In the genomic region with DNA sequence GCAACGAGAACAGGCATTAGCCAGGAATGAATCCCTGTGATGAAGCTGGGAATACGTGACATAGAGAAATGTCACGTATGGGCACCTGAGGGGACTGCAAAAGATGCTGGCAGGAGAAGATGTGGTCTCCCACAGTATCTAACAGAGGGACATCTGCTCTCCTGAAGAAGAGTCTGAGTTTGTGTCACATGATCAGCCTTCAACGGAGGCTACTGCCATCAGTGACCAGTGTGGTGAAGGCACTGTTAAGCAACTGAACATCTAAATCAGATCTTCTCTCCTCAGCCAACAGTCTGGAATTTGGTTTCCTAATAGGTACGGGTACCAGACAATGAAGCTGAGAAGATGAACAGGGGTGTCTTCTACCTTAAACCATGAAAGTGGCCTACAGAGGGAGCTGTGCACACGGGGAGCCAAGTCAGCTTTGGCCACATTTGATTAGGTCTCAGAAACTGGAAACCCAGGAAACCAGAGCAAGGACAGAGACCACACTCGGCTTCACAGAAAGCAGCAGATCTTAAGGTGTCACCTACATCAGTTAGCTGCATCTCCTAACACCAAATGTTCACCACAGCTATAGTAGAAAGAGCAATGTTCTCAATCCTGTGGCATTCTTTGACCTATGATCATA, we compare ENCODE assay signal across 9 cellular contexts. TPM values are rescaled to one million over a fixed set of nuclear protein-coding genes. Genes with fewer than 3 reads are reported as not detected.
A peak's percentile ranks its signal among the peaks of the same experiment; 100 is the strongest.
DNase-seq lines count a peak whose midpoint lies in the region; ATAC-seq and TF ChIP-seq lines count a peak whose summit lies in the region.
"Had no signal": no experiment of that assay in that cellular context is flagged by ENCODE, and none has a peak within 500 bp of the region (broad histone marks: within the 10 kb centered on the region; RNA-seq: fewer than 3 reads in every experiment).

No MANE protein-coding gene starts in this region.

- no TSS peak for BruUV-seq in OCI-LY7 (replicated peaks; lab: Mats Ljungman, UMichigan)

- H3K4me3 ChIP-seq in OCI-LY7 (ENCODE audit: low read depth, low read length, poor library complexity, severe bottlenecking) = no peak overlapping the region
- H3K4me3 ChIP-seq in left ventricle myocardium inferior = no peak overlapping the region
- H3K4me3 ChIP-seq: SJSA1 had no signal

- H3K9me3 ChIP-seq in OCI-LY7 (ENCODE audit: low read length) (no peaks in the 10 kb centered on the region), left ventricle myocardium inferior (replicated peaks) (no peaks in the 10 kb centered on the region)
- H3K9me3 ChIP-seq: SJSA1 had no signal

- peaks cover 6% of the 10 kb centered on the region for H3K4me1 ChIP-seq in OCI-LY7 (ENCODE audit: insufficient read depth, low read length, poor library complexity, severe bottlenecking)
- peaks cover 10% of the 10 kb centered on the region for H3K4me1 ChIP-seq in left ventricle myocardium inferior

- H2AFZ ChIP-seq in OCI-LY7 (ENCODE audit: low read length) = no peak overlapping the region

- intact Hi-C loops in OCI-LY7 (cut with micrococcal nuclease; ENCODE audit: unreplicated experiment) = loop anchor here (10.0 kb wide), 2 partner anchors 72 to 252 kb away; no protein-coding TSS in a partner anchor
- intact Hi-C loops in left ventricle myocardium inferior (cut with micrococcal nuclease) = no loop called here

- no peaks in the 10 kb centered on the region for H3K27me3 ChIP-seq in left ventricle myocardium inferior (ENCODE audit: low read depth)
- H3K27me3 ChIP-seq: SJSA1 had no signal

- ATAC-seq in GM21529 (IDR thresholded peaks at IDR 0.05; ENCODE audit: unreplicated experiment) = peak; percentile 85

- H3K27ac ChIP-seq in OCI-LY7 (ENCODE audit: low read depth, low read length, poor library complexity, severe bottlenecking) = no peak overlapping the region
- H3K27ac ChIP-seq in left ventricle myocardium inferior (replicated peaks) = no peak overlapping the region
- H3K27ac ChIP-seq: SJSA1 had no signal

- H3K9me2 ChIP-seq in OCI-LY7 (ENCODE audit: insufficient read depth, low read length) = no peaks in the 10 kb centered on the region

- H3K4me2 ChIP-seq in OCI-LY7 (ENCODE audit: low read length) = no peak overlapping the region

- DNase-seq in ELF-1 (ENCODE audit: low read depth, low spot score) = peak; percentile 58
- peak; percentile 68 for DNase-seq in OCI-LY7 (ENCODE audit: low spot score)
- DNase-seq in activated T-helper 9 cell treated with anti-CD3 and anti-CD28 coated beads, Interleukin-2, amount 50 U/mL, for 16 hours (ENCODE audit: low read depth) = peak; percentile 33
- DNase-seq in left ventricle myocardium inferior = no peak
- peak; percentile 69 for DNase-seq in stimulated activated CD4-positive, alpha-beta T cell treated with anti-CD3 and anti-CD28 coated beads, Interleukin-4, amount 100 ng/mL, for 24 hours
- DNase-seq in putamen (ENCODE audit: low spot score) = no peak
- DNase-seq in 8988T = no peak

- peak; percentile 87 for TF ChIP-seq CTCF in OCI-LY7 (conservative IDR thresholded peaks at IDR 0.05; ENCODE audit: low read length)
- TF ChIP-seq CTCF in left ventricle myocardium inferior (IDR thresholded peaks at IDR 0.05; ENCODE audit: borderline replicate concordance) = peak; percentile 46

- CTCF ChIA-PET in OCI-LY7 (lab: Charles Lee; ENCODE audit: unreplicated experiment) = no interaction called here

- POLR2A ChIA-PET in OCI-LY7 (lab: Charles Lee) = interaction anchor here (1.1 to 1.4 kb wide), 5 partner anchors 15 to 68 kb away, joined by 3 to 4 read pairs (median 3); no protein-coding TSS in a partner anchor

- no peaks in the 10 kb centered on the region for H4K20me1 ChIP-seq in OCI-LY7 (ENCODE audit: insufficient read depth, low read length)

- H3K36me3 ChIP-seq in OCI-LY7 (ENCODE audit: insufficient read depth, low read length) = peaks cover 97% of the 10 kb centered on the region
- H3K36me3 ChIP-seq in left ventricle myocardium inferior = peaks cover 63% of the 10 kb centered on the region

- peaks cover 6% of the 10 kb centered on the region; the same call in 1 of the 2 replicates for H3K79me2 ChIP-seq in OCI-LY7 (ENCODE audit: insufficient read depth, low read depth, low read length)

RNA-seq across cellular contexts. Expression of a gene that starts 41.8 kb away (rescaled TPM):
- total RNA-seq in OCI-LY7 (2014; rRNA removed; shearing (Covaris generic)) = 78.5 and 90.0 TPM in 2 replicates
- total RNA-seq in OCI-LY7 (2022) = 105 and 106 TPM in 2 replicates
- 52.3 TPM for total RNA-seq in left ventricle myocardium inferior

Comparison
In these comparisons a context has a peak if more than half of its experiments do, and no peak if none do; other contexts are left out.
1. DNase-seq: peak in ELF-1 (single experiment), OCI-LY7 (single experiment), activated T-helper 9 cell treated with anti-CD3 and anti-CD28 coated beads, Interleukin-2, amount 50 U/mL, for 16 hours (single experiment) and stimulated activated CD4-positive, alpha-beta T cell treated with anti-CD3 and anti-CD28 coated beads, Interleukin-4, amount 100 ng/mL, for 24 hours (single experiment); none in left ventricle myocardium inferior (single experiment), putamen (single experiment) and 8988T (single experiment).